15 cellular contexts compared by ENCODE assay signal in the genomic region with DNA sequence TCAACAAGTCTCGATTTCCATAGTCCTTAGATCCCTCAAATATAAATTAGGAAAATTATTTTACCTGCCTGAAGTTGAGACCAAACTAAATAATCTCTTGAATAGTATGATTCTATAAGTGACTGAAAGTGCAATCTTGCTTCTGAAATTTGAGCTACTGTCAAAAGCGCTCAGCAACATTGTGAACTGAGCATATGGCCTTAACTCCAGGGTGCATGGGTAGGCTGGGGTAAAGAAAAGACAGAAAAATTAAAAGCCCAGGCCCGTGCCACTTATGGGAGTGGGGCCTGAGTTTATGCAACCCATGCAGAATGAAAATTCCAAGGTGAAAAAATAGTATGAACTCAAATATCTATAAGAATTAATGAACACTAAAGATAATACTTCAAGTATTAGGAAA.
DNase-seq lines count a peak whose midpoint lies in the region; ATAC-seq and TF ChIP-seq lines count a peak whose summit lies in the region.
"Had no signal": no experiment of that assay in that cellular context is flagged by ENCODE, and none has a peak within 500 bp of the region (broad histone marks: within the 10 kb centered on the region; RNA-seq: fewer than 3 reads in every experiment).

No MANE protein-coding gene starts in this region.

- ATAC-seq in HG03196 (IDR thresholded peaks at IDR 0.05; ENCODE audit: unreplicated experiment) (no peak), HG02840 (IDR thresholded peaks at IDR 0.05; ENCODE audit: low FRiP score, unreplicated experiment) (no peak)
- ATAC-seq: CD8-positive, alpha-beta T cell; K562 had no signal

- H3K9me3 ChIP-seq in Loucy (ENCODE audit: insufficient read depth, low read depth, low read length): no peaks in the 10 kb centered on the region
- H3K9me3 ChIP-seq in subcutaneous abdominal adipose tissue (ENCODE audit: control insufficient read depth in 5 of 5, low read length in 5 of 5): no peaks in the 10 kb centered on the region

- no peaks in the 10 kb centered on the region for H3K9me2 ChIP-seq in Loucy (replicated peaks; ENCODE audit: low read depth, low read length)

- TF ChIP-seq CTCF in Loucy (conservative IDR thresholded peaks at IDR 0.05; ENCODE audit: low read length): no peak

- peak overlapping the region; percentile 65 for H3K27ac ChIP-seq in subcutaneous abdominal adipose tissue (ENCODE audit: low read depth, low read length)
- H3K27ac ChIP-seq: BLaER1 treated with 17β-estradiol and CSF1 and Interleukin-3, amounts not matched to agents 10 nM and 100 nM; HL-60 had no signal

- H3K36me3 ChIP-seq in Loucy (ENCODE audit: insufficient read depth, low read length): no peaks in the 10 kb centered on the region
- H3K36me3 ChIP-seq in subcutaneous abdominal adipose tissue (ENCODE audit: control insufficient read depth in 5 of 5, insufficient read depth in 5 of 5, low read length in 5 of 5): peaks cover 0 to 3% (median 0%) of the 10 kb centered on the region in 5 donors

- DNase-seq in DMS 273 (lab: John Stamatoyannopoulos, UW; ENCODE audit: unreplicated experiment) (peak; percentile 72), cerebellar cortex (ENCODE audit: low spot score) (peak; percentile 82), GM19238 (ENCODE audit: insufficient read length, low spot score) (no peak)
- DNase-seq: 8988T; Calu3; CD8-positive, alpha-beta T cell; GDM1; H9 had no signal

- H3K9ac ChIP-seq in Loucy (ENCODE audit: low read depth, low read length, poor library complexity, severe bottlenecking) (no peak overlapping the region), subcutaneous abdominal adipose tissue (ENCODE audit: low read length in 5 of 5) (no peak overlapping the region)
- H3K9ac ChIP-seq: BLaER1 treated with 17β-estradiol and CSF1 and Interleukin-3, amounts not matched to agents 10 nM and 100 nM had no signal

- no peaks in the 10 kb centered on the region for H3F3A ChIP-seq in Loucy (ENCODE audit: low read depth)

- H3K4me3 ChIP-seq in Loucy (ENCODE audit: low read length, poor library complexity, severe bottlenecking) (no peak overlapping the region), subcutaneous abdominal adipose tissue (ENCODE audit: low read depth in 1 of 5, low read length in 5 of 5) (no peak overlapping the region)
- H3K4me3 ChIP-seq: BLaER1 treated with 17β-estradiol and CSF1 and Interleukin-3, amounts not matched to agents 10 nM and 100 nM; K562 had no signal

- H3K4me2 ChIP-seq in Loucy (ENCODE audit: low read depth, low read length, poor library complexity, severe bottlenecking): peak overlapping the region; percentile 13
- H3K4me2 ChIP-seq: BLaER1 treated with 17β-estradiol and CSF1 and Interleukin-3, amounts not matched to agents 10 nM and 100 nM had no signal

- no peak overlapping the region for H2AFZ ChIP-seq in Loucy (ENCODE audit: low read length)

- peaks cover 48% of the 10 kb centered on the region for H4K20me1 ChIP-seq in Loucy (ENCODE audit: insufficient read depth, low read length, poor library complexity, severe bottlenecking)

- H3K4me1 ChIP-seq in Loucy (ENCODE audit: insufficient read depth, low read length, poor library complexity, severe bottlenecking) (peaks cover 40% of the 10 kb centered on the region), subcutaneous abdominal adipose tissue (ENCODE audit: control insufficient read depth in 5 of 5, insufficient read depth in 5 of 5, low read length in 5 of 5) (peaks cover 0 to 41% (median 9%) of the 10 kb centered on the region in 5 donors)
- H3K4me1 ChIP-seq: BLaER1 treated with 17β-estradiol and CSF1 and Interleukin-3, amounts not matched to agents 10 nM and 100 nM had no signal

- peaks cover 76% of the 10 kb centered on the region for H3K79me2 ChIP-seq in Loucy (ENCODE audit: insufficient read depth, low read length)

- no peaks in the 10 kb centered on the region for H3K27me3 ChIP-seq in Loucy (ENCODE audit: insufficient read depth, low read length, poor library complexity, severe bottlenecking)
- no peaks in the 10 kb centered on the region for H3K27me3 ChIP-seq in subcutaneous abdominal adipose tissue (ENCODE audit: control insufficient read depth in 5 of 5, insufficient read depth in 4 of 5, low read length in 5 of 5)
- H3K27me3 ChIP-seq: BLaER1 treated with 17β-estradiol and CSF1 and Interleukin-3, amounts not matched to agents 10 nM and 100 nM had no signal
